ENCODE assay signal across 17 cellular contexts in the genomic region with DNA sequence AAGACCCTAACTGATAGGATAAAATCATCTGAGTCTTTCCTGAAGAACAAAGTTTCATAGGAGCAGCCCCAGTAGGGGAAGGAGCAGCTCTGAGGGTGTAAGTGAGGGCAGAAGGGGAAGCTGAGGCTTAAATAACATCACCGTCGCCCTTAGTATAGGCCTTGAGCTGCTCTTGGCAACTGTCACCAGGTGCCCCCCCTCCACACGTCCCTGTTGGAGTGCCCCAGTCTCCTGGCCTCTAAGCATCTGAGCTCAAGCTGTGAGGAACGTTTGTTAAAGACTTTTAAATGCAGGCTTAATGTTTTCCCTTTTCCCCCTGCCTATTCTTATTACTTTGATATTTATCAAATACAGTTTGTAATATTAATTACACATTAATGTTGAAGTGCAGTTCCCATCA.
"Had no signal": no experiment of that assay in that cellular context is flagged by ENCODE, and none has a peak within 500 bp of the region (broad histone marks: within the 10 kb centered on the region; RNA-seq: fewer than 3 reads in every experiment).

No MANE protein-coding gene starts in this region.

- H3K27ac ChIP-seq: esophagus squamous epithelium, lower lobe of right lung, ovary, psoas muscle, tibial nerve, uterus had no signal

- H3K9me3 Mint-ChIP-seq: activated T-helper 1 cell treated with anti-CD3 and anti-CD28 coated beads, Interleukin-12 subunit alpha, Interleukin-12 subunit beta, Interleukin-2, Interleukin-4 antibody, amounts not matched to agents 30 ng/mL and 10 ng/mL and 1 ng/mL, durations not matched to agents 14 hours and 24 hours and 36 hours; naive thymus-derived CD8-positive, alpha-beta T cell; stimulated activated naive CD8-positive, alpha-beta T cell treated with anti-CD3 and anti-CD28 coated beads, Interleukin-15, Interleukin-2, amounts not matched to agents 100 ng/mL and 50 ng/mL, for 24 hours had no signal

- DNase-seq: activated CD4-positive, alpha-beta T cell treated with anti-CD3 and anti-CD28 coated beads for 36 hours; activated CD4-positive, alpha-beta T cell treated with anti-CD3 and anti-CD28 coated beads, Interleukin-2, amount 50 U/mL, for 48 hours; activated gamma-delta T cell treated with Interleukin-2 at 50 U/mL for 16 hours; activated T-cell treated with anti-CD3 and anti-CD28 coated beads for 4 hours; effector CD4-positive, alpha-beta T cell; esophagus squamous epithelium; islet precursor cell; lower lobe of right lung; naive thymus-derived CD8-positive, alpha-beta T cell; ovary; psoas muscle; right cardiac atrium; uterus had no signal

- H3K4me1 ChIP-seq: esophagus squamous epithelium, lower lobe of right lung, psoas muscle, tibial nerve, uterus had no signal

- H3K27me3 Mint-ChIP-seq: activated CD4-positive, alpha-beta T cell treated with anti-CD3 and anti-CD28 coated beads for 36 hours; activated naive CD8-positive, alpha-beta T cell; naive thymus-derived CD8-positive, alpha-beta T cell; stimulated activated naive CD8-positive, alpha-beta T cell treated with anti-CD3 and anti-CD28 coated beads, Interleukin-15, Interleukin-2, amounts not matched to agents 100 ng/mL and 50 ng/mL, for 24 hours had no signal

- H3K27me3 ChIP-seq: esophagus squamous epithelium, ovary, tibial nerve, uterus had no signal

- ATAC-seq: activated CD4-positive, alpha-beta T cell treated with anti-CD3 and anti-CD28 coated beads for 36 hours; lower lobe of right lung; naive thymus-derived CD8-positive, alpha-beta T cell; psoas muscle; right cardiac atrium had no signal

- H3K36me3 ChIP-seq: esophagus squamous epithelium, lower lobe of right lung, ovary, tibial nerve, uterus had no signal

- H3K4me3 Mint-ChIP-seq: activated CD4-positive, alpha-beta T cell treated with anti-CD3 and anti-CD28 coated beads for 36 hours; activated naive CD8-positive, alpha-beta T cell; activated T-helper 1 cell treated with anti-CD3 and anti-CD28 coated beads, Interleukin-12 subunit alpha, Interleukin-12 subunit beta, Interleukin-2, Interleukin-4 antibody, amounts not matched to agents 30 ng/mL and 10 ng/mL and 1 ng/mL, durations not matched to agents 14 hours and 24 hours and 36 hours; naive thymus-derived CD8-positive, alpha-beta T cell; stimulated activated naive CD8-positive, alpha-beta T cell treated with anti-CD3 and anti-CD28 coated beads, Interleukin-15, Interleukin-2, amounts not matched to agents 100 ng/mL and 50 ng/mL, for 24 hours had no signal

- H3K4me1 Mint-ChIP-seq: activated CD4-positive, alpha-beta T cell treated with anti-CD3 and anti-CD28 coated beads for 36 hours; naive thymus-derived CD8-positive, alpha-beta T cell had no signal

- H3K4me3 ChIP-seq: esophagus squamous epithelium, lower lobe of right lung, ovary, psoas muscle, tibial nerve, uterus had no signal

- H3K27ac Mint-ChIP-seq: activated CD4-positive, alpha-beta T cell treated with anti-CD3 and anti-CD28 coated beads for 36 hours; activated naive CD8-positive, alpha-beta T cell; activated T-helper 1 cell treated with anti-CD3 and anti-CD28 coated beads, Interleukin-12 subunit alpha, Interleukin-12 subunit beta, Interleukin-2, Interleukin-4 antibody, amounts not matched to agents 30 ng/mL and 10 ng/mL and 1 ng/mL, durations not matched to agents 14 hours and 24 hours and 36 hours; naive thymus-derived CD8-positive, alpha-beta T cell; stimulated activated naive CD8-positive, alpha-beta T cell treated with anti-CD3 and anti-CD28 coated beads, Interleukin-15, Interleukin-2, amounts not matched to agents 100 ng/mL and 50 ng/mL, for 24 hours had no signal
